26 cellular contexts compared by ENCODE assay signal in the genomic region with DNA sequence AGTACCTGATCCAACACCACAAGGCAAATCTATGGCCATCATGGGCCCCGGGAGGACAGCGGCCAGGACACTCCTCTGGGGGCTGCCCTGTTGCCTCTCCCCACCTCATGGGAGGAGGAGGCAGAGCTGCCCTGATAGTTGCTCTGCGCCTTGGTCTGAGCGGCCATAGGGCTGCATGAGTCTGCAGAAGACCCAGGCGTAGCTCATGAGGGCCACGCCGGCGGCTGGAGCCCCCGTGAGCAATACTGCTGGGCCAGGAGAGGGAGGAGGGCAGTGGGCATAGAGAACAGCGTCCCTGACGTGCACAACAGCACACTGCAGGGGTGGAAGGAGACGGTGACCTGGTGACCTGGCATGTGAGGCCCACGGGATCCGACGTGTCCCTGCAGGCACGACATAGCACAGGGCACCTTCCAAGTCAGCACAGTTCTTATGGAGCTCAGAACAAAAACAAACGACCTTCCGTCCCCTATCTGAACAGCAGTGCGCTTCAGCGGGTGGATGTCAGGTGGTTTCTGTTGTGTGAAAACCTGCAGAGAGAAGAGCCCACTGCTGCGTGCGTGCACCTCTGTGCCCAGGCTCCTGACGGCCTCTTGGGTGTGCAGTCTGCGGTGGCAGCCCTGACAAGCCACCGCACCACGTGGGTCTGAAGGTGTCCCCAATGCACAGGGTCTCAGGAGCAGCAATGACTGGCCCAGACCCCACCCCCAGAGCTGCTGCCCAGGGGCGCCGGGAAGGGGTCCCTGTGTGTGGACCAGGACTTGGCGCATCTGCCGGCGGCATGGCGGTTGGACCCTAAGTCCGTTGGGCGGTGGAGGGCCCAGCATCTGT. TPM values are rescaled to one million over a fixed set of nuclear protein-coding genes. Genes with fewer than 3 reads are reported as not detected.
DNase-seq lines count a peak whose midpoint lies in the region; ATAC-seq, FAIRE-seq and TF ChIP-seq lines count a peak whose summit lies in the region.
"Had no signal": no experiment of that assay in that cellular context is flagged by ENCODE, and none has a peak within 500 bp of the region (broad histone marks: within the 10 kb centered on the region; RNA-seq: fewer than 3 reads in every experiment).

No MANE protein-coding gene starts in this region.

- H3K36me3 ChIP-seq in endothelial cell of umbilical vein (ENCODE audit: control insufficient read depth in 2 of 2, extremely low read depth in 1 of 2, insufficient read depth in 2 of 2, low read length in 2 of 2), result peaks cover 5 to 57% of the 10 kb centered on the region in 2 experiments
- H3K36me3 ChIP-seq in osteoblast (ENCODE audit: insufficient read depth, low read length), result peaks cover 52% of the 10 kb centered on the region
- H3K36me3 ChIP-seq in PC-3 (ENCODE audit: low read depth, low read length), result 0 out of 2 replicates have a peak, but pooled peaks cover 10% of the 10 kb centered on the region

- H3K4me1 Mint-ChIP-seq in activated B cell treated with CpG ODN at 0.5 μM for 24 hours, result no peaks in the 10 kb centered on the region
- H3K4me1 Mint-ChIP-seq: CD14-positive monocyte had no signal

- BruUV-seq in endothelial cell of umbilical vein (replicated peaks; lab: Mats Ljungman, UMichigan) (TSS peak; percentile 46), PC-3 (replicated peaks; lab: Mats Ljungman, UMichigan) (no TSS peak)

- DNase-seq in activated naive CD4-positive, alpha-beta T cell treated with anti-CD3 and anti-CD28 coated beads, Interleukin-2, amount 50 U/mL, for 72 hours (ENCODE audit: low spot score in 2 of 2), result no peak
- DNase-seq in activated naive CD4-positive, alpha-beta T cell treated with anti-CD3 and anti-CD28 coated beads, Interleukin-2, amount 50 U/mL, for 16 hours, result no peak
- DNase-seq in activated B cell treated with CpG ODN at 0.5 μM for 24 hours (no peak), endothelial cell of umbilical vein (ENCODE audit: low read depth, low spot score) (no peak), osteoblast (ENCODE audit: insufficient read length, low spot score, missing footprints) (peak; percentile 79), PC-3 (no peak), coronary artery (ENCODE audit: low spot score) (no peak), SKM-1 treated with dmso at 0.1 percent for 144 hours (lab: John Stamatoyannopoulos, UW; ENCODE audit: unreplicated experiment) (no peak)
- DNase-seq: BE2C; DMS153; DND-41; H7; Kasumi-1; NCI-H1105; NCI-H1436 treated with DMSO at 0.1 percent for 48 hours; NCI-H187 treated with DMSO at 0.1 percent for 48 hours; NCI-H2107; NCI-H446 treated with DMSO at 0.1 percent for 48 hours; NCI-H526; NCI-H82; NK-92 treated with Interleukin-12 subunit alpha and Interleukin-12 subunit beta, amount 100 ng/mL, for 24 hours; PC-9; SHP77 treated with DMSO at 0.1 percent for 48 hours had no signal

- H3K9me3 Mint-ChIP-seq in activated naive CD4-positive, alpha-beta T cell treated with anti-CD3 and anti-CD28 coated beads, Interleukin-2, amount 50 U/mL, for 72 hours, result no peaks in the 10 kb centered on the region
- no peaks in the 10 kb centered on the region for H3K9me3 Mint-ChIP-seq in activated B cell treated with CpG ODN at 0.5 μM for 24 hours
- H3K9me3 Mint-ChIP-seq: CD14-positive monocyte had no signal

- peak overlapping the region; percentile 26 to 36 for H3K27ac Mint-ChIP-seq in activated naive CD4-positive, alpha-beta T cell treated with anti-CD3 and anti-CD28 coated beads, Interleukin-2, amount 50 U/mL, for 72 hours
- H3K27ac Mint-ChIP-seq in activated B cell treated with CpG ODN at 0.5 μM for 24 hours, result peak overlapping the region; percentile 35
- H3K27ac Mint-ChIP-seq: CD14-positive monocyte had no signal

- no peaks in the 10 kb centered on the region for H3K9me1 ChIP-seq in endothelial cell of umbilical vein (replicated peaks; ENCODE audit: control insufficient read depth, extremely low read depth, insufficient read depth, low read length)

- CTCF ChIA-PET in activated B cell treated with CpG ODN at 0.5 μM for 24 hours (lab: Charles Lee) (no interaction called here), endothelial cell of umbilical vein (lab: Charles Lee) (interaction anchor here (0.6 to 1.1 kb wide), 2 partner anchors 9 to 103 kb away, joined by 3 read pairs; no protein-coding TSS in a partner anchor), PC-3 (lab: Charles Lee) (no interaction called here)

- H3F3A ChIP-seq in PC-3 (ENCODE audit: low read length, unreplicated experiment), result no peaks in the 10 kb centered on the region

- no peak for ATAC-seq in activated naive CD4-positive, alpha-beta T cell treated with anti-CD3 and anti-CD28 coated beads, Interleukin-2, amount 50 U/mL, for 72 hours
- ATAC-seq in activated B cell treated with CpG ODN at 0.5 μM for 24 hours (ENCODE audit: low read depth), result no peak
- ATAC-seq in PC-3, result no peak

- H3K4me2 ChIP-seq in endothelial cell of umbilical vein (ENCODE audit: insufficient read depth, low read length) (no peak overlapping the region), osteoblast (ENCODE audit: insufficient read depth, low read length) (no peak overlapping the region), PC-3 (ENCODE audit: low read length) (no peak overlapping the region)
- H3K4me2 ChIP-seq: PC-9 had no signal

- no peak for TF ChIP-seq CTCF in activated B cell treated with CpG ODN at 0.5 μM for 24 hours (IDR thresholded peaks at IDR 0.05)
- no peak for TF ChIP-seq CTCF in endothelial cell of umbilical vein (IDR thresholded peaks at IDR 0.05; ENCODE audit: extremely low read depth in 1 of 2, insufficient read depth in 1 of 2, low read depth in 1 of 2, low read length in 2 of 2)
- TF ChIP-seq CTCF in osteoblast (IDR thresholded peaks at IDR 0.05; ENCODE audit: extremely low read depth, low read depth, low read length), result no peak
- TF ChIP-seq CTCF in PC-3 (conservative IDR thresholded peaks at IDR 0.05; ENCODE audit: low read depth, low read length), result no peak
- no peak for TF ChIP-seq CTCF in coronary artery (IDR thresholded peaks at IDR 0.05)

- H3K27ac ChIP-seq in endothelial cell of umbilical vein (ENCODE audit: insufficient read depth, low read depth, low read length) (no peak overlapping the region), osteoblast (ENCODE audit: low read depth, low read length) (no peak overlapping the region), PC-3 (ENCODE audit: low read length) (no peak overlapping the region), coronary artery (no peak overlapping the region)
- H3K27ac ChIP-seq: 22Rv1, PC-9 had no signal

- no peak for TF ChIP-seq POLR2A in endothelial cell of umbilical vein (IDR thresholded peaks at IDR 0.05; ENCODE audit: low read depth, low read length)

- H4K20me1 ChIP-seq in endothelial cell of umbilical vein (replicated peaks; ENCODE audit: control insufficient read depth, extremely low read depth, insufficient read depth, low read length), result no peaks in the 10 kb centered on the region
- H4K20me1 ChIP-seq in osteoblast (ENCODE audit: insufficient read depth, low read length), result peaks cover 16% of the 10 kb centered on the region
- H4K20me1 ChIP-seq in PC-3 (ENCODE audit: low read length), result no peaks in the 10 kb centered on the region

- no peaks in the 10 kb centered on the region for H3K27me3 Mint-ChIP-seq in activated B cell treated with CpG ODN at 0.5 μM for 24 hours

- FAIRE-seq in endothelial cell of umbilical vein (lab: Jason Lieb, UNC), result no peak
- FAIRE-seq: GM19239 had no signal

- intact Hi-C loops in activated B cell treated with CpG ODN at 0.5 μM for 24 hours (cut with micrococcal nuclease), result no loop called here
- intact Hi-C loops in endothelial cell of umbilical vein (cut with micrococcal nuclease), result no loop called here
- intact Hi-C loops in PC-3 (cut with micrococcal nuclease), result no loop called here

- dilution Hi-C loops in endothelial cell of umbilical vein (cut with MboI; ENCODE audit: extremely low pct_ligation_motif_present, low sequenced_read_pairs), result no loop called here

- no peaks in the 10 kb centered on the region for H3K4me1 ChIP-seq in endothelial cell of umbilical vein (ENCODE audit: control insufficient read depth, extremely low read depth, insufficient read depth, low read length)
- no peaks in the 10 kb centered on the region for H3K4me1 ChIP-seq in osteoblast (ENCODE audit: insufficient read depth, low read length)
- H3K4me1 ChIP-seq in PC-3 (ENCODE audit: insufficient read depth, low read length), result no peaks in the 10 kb centered on the region

- H2AFZ ChIP-seq in endothelial cell of umbilical vein (ENCODE audit: low read depth, low read length) (no peak overlapping the region), osteoblast (ENCODE audit: low read length) (no peak overlapping the region), PC-3 (ENCODE audit: low read length) (no peak overlapping the region)
- H2AFZ ChIP-seq: PC-9 had no signal

- H3K36me3 Mint-ChIP-seq in activated naive CD4-positive, alpha-beta T cell treated with anti-CD3 and anti-CD28 coated beads, Interleukin-2, amount 50 U/mL, for 72 hours, result no peaks in the 10 kb centered on the region
- peaks cover 67% of the 10 kb centered on the region for H3K36me3 Mint-ChIP-seq in activated B cell treated with CpG ODN at 0.5 μM for 24 hours (ENCODE audit: low read depth)

- H3K27me3 ChIP-seq in endothelial cell of umbilical vein (ENCODE audit: control insufficient read depth in 2 of 2, insufficient read depth in 2 of 2, low read length in 2 of 2), result no peaks in the 10 kb centered on the region
- H3K27me3 ChIP-seq in osteoblast (ENCODE audit: insufficient read depth, low read length), result no peaks in the 10 kb centered on the region
- H3K27me3 ChIP-seq in PC-3 (ENCODE audit: low read length), result no peaks in the 10 kb centered on the region
- H3K27me3 ChIP-seq: BE2C had no signal

- H3K9me2 ChIP-seq in PC-3 (replicated peaks; ENCODE audit: low read length), result no peaks in the 10 kb centered on the region

- peaks cover under 1% of the 10 kb centered on the region for H3K79me2 ChIP-seq in endothelial cell of umbilical vein (ENCODE audit: control insufficient read depth, insufficient read depth, low read length)
- H3K79me2 ChIP-seq in osteoblast (ENCODE audit: insufficient read depth, low read length), result peaks cover 11% of the 10 kb centered on the region
- H3K79me2 ChIP-seq in PC-3 (ENCODE audit: low read length), result 0 out of 2 replicates have a peak, but pooled peaks cover under 1% of the 10 kb centered on the region

- H3K9ac ChIP-seq in endothelial cell of umbilical vein (replicated peaks; ENCODE audit: extremely low read depth, insufficient read depth, low read length) (no peak overlapping the region), PC-3 (ENCODE audit: low read length) (no peak overlapping the region)

- no peak overlapping the region for H3K4me3 Mint-ChIP-seq in activated B cell treated with CpG ODN at 0.5 μM for 24 hours
- H3K4me3 Mint-ChIP-seq: CD14-positive monocyte had no signal

- no peaks in the 10 kb centered on the region for H3K9me3 ChIP-seq in endothelial cell of umbilical vein (replicated peaks; ENCODE audit: control insufficient read depth, insufficient read depth, low read length)
- no peaks in the 10 kb centered on the region for H3K9me3 ChIP-seq in osteoblast (ENCODE audit: low read depth, low read length)
- no peaks in the 10 kb centered on the region for H3K9me3 ChIP-seq in PC-3 (ENCODE audit: low read length)
- H3K9me3 ChIP-seq: BE2C had no signal

- H3K4me3 ChIP-seq in endothelial cell of umbilical vein (replicated peaks in 1 of 3; ENCODE audit: insufficient read depth in 1 of 3, low read depth in 1 of 3, low read length in 3 of 3), result no peak overlapping the region
- no peak overlapping the region for H3K4me3 ChIP-seq in osteoblast (ENCODE audit: insufficient read depth, low read length)
- no peak overlapping the region for H3K4me3 ChIP-seq in PC-3 (ENCODE audit: low read length)
- H3K4me3 ChIP-seq in coronary artery, result no peak overlapping the region
- H3K4me3 ChIP-seq: PC-9 had no signal

- POLR2A ChIA-PET in activated B cell treated with CpG ODN at 0.5 μM for 24 hours (lab: Charles Lee) (interaction anchor here (0.8 kb wide), 1 partner anchor 14 kb away, joined by 3 read pairs; no protein-coding TSS in a partner anchor), endothelial cell of umbilical vein (lab: Charles Lee) (interaction anchor here (0.6 kb wide), 1 partner anchor 71 kb away, joined by 3 read pairs; no protein-coding TSS in a partner anchor), PC-3 (lab: Charles Lee; ENCODE audit: unreplicated experiment) (no interaction called here)

RNA-seq across cellular contexts. Expression of a gene that starts 13.0 kb away (rescaled TPM):
- total RNA-seq in activated naive CD4-positive, alpha-beta T cell treated with anti-CD3 and anti-CD28 coated beads, Interleukin-2, amount 50 U/mL, for 72 hours, result 10 to 100 TPM; 35.3 to 95.5 TPM
- total RNA-seq in activated B cell treated with CpG ODN at 0.5 μM for 24 hours (123 and 151 TPM in 2 replicates), endothelial cell of umbilical vein (236 and 286 TPM in 2 replicates), osteoblast (189 and 227 TPM in 2 replicates), PC-3 (2014; rRNA removed) (198 and 245 TPM in 2 replicates)
- 715 and 879 TPM in 2 replicates for polyA plus RNA-seq in endothelial cell of umbilical vein
- polyA plus RNA-seq in endothelial cell of umbilical vein (2011; cell fraction: cytosol; rRNA removed), result 471 and 517 TPM in 2 replicates
- 987 and 1,149 TPM in 2 replicates for polyA plus RNA-seq in endothelial cell of umbilical vein (2011; cell fraction: nucleus; rRNA removed)
- polyA plus RNA-seq in endothelial cell of umbilical vein (2012), result 309 and 348 TPM in 2 replicates
- 491 and 545 TPM in 2 replicates for polyA minus RNA-seq in endothelial cell of umbilical vein
- 48.3 TPM for polyA minus RNA-seq in endothelial cell of umbilical vein (2011; cell fraction: cytosol; rRNA and poly(A)+ RNA removed)
- polyA minus RNA-seq in endothelial cell of umbilical vein (2011; cell fraction: nucleus; rRNA and poly(A)+ RNA removed), result 226 and 241 TPM in 2 replicates
